8 cellular contexts compared by ENCODE assay signal in the genomic region with DNA sequence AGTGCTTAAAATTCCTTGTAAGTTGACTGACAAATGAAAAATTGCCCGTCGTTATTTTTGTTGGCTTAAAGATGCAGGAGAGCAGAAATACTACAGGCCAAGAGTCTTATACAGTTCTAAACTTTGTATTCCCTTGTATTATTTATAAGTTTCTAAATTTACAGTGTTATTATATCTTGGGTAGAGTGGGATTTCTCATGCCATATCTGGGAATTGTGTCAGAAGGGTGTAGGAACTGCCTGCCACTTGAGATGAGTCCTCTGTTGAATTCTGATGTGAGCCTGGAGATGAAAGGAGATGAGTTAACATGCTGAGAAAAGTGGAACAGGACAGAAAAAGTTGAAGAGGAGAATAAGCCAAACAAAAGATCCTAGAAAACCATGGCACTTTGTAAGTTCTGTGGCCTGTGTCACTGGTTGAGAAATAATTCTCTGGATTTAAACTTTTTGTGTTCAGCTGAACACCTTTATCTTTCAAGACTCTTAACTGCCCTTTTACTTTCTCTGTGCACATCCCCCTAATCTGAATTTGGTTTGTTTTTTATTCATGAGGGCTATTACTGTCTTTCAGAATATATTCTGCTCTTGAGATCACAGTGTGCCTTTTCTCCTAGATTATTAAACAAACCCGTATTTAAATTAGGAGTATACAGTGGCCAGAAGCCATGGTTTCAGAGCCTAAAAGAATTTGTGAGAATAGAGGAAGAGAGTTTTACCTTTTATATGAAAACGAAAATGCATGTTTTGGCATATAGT. TPM values are rescaled to one million over a fixed set of nuclear protein-coding genes. Genes with fewer than 3 reads are reported as not detected.
DNase-seq lines count a peak whose midpoint lies in the region; ATAC-seq and TF ChIP-seq lines count a peak whose summit lies in the region.

No MANE protein-coding gene starts in this region.

- ATAC-seq in T-helper 17 cell = no peak

- H4K20me1 ChIP-seq in SU-DHL-6 (ENCODE audit: low read depth, low read length) = peaks cover 16% of the 10 kb centered on the region

- H2AFZ ChIP-seq in SU-DHL-6 (ENCODE audit: low read depth, low read length, severe bottlenecking) = no peak overlapping the region

- H3K27ac ChIP-seq in HEK293 (ENCODE audit: extremely low read depth, low read depth, low read length) (no peak overlapping the region), SU-DHL-6 (ENCODE audit: low read depth, low read length) (peak overlapping the region; percentile 83), subcutaneous abdominal adipose tissue (ENCODE audit: low read depth, low read length) (peak overlapping the region; percentile 84)

- H3K27me3 ChIP-seq in SU-DHL-6 (ENCODE audit: low read length) (no peaks in the 10 kb centered on the region), iPS-15b (ENCODE audit: control insufficient read depth, insufficient read depth, low read length) (no peaks in the 10 kb centered on the region), subcutaneous abdominal adipose tissue (ENCODE audit: control insufficient read depth in 5 of 5, insufficient read depth in 4 of 5, low read length in 5 of 5) (no peaks in the 10 kb centered on the region)

- peak overlapping the region; percentile 100 for H3K9ac ChIP-seq in SU-DHL-6 (ENCODE audit: low read length)
- peak overlapping the region; percentile 72 for H3K9ac ChIP-seq in iPS-15b (ENCODE audit: low read depth, low read length)
- H3K9ac ChIP-seq in subcutaneous abdominal adipose tissue (ENCODE audit: low read length in 5 of 5) = peak overlapping the region; percentile 75 to 96 (median 96)

- H3K9me2 ChIP-seq in SU-DHL-6 (replicated peaks; ENCODE audit: insufficient read depth, low read length) = no peaks in the 10 kb centered on the region

- POLR2A ChIA-PET in HEK293 (lab: Yijun Ruan, JAX) = interaction anchor here (1.2 kb wide), 1 partner anchor 105 kb away, joined by 4 read pairs; no protein-coding TSS in a partner anchor

- no peaks in the 10 kb centered on the region for H3K27me3 Mint-ChIP-seq in T-helper 17 cell

- TF ChIP-seq CTCF in HEK293 (tag by site-specific recombination; IDR thresholded peaks at IDR 0.05) (no peak), SU-DHL-6 (IDR thresholded peaks at IDR 0.05; ENCODE audit: insufficient read depth, low read length, poor library complexity, severe bottlenecking) (no peak)

- DNase-seq in NCI-H1694 treated with DMSO at 0.1 percent for 48 hours (lab: John Stamatoyannopoulos, UW) = no peak
- DNase-seq in NCI-H446 treated with DMSO at 0.1 percent for 48 hours (lab: John Stamatoyannopoulos, UW) = no peak
- no peak for DNase-seq in iPS-NIHi11 (ENCODE audit: low spot score)
- DNase-seq in T-helper 17 cell = no peak

- H3K4me3 Mint-ChIP-seq in T-helper 17 cell = no peak overlapping the region

- peaks cover 38% of the 10 kb centered on the region; the same call in 1 of the 2 replicates for H3F3A ChIP-seq in SU-DHL-6 (ENCODE audit: insufficient read depth)

- peaks cover 65% of the 10 kb centered on the region for H3K79me2 ChIP-seq in SU-DHL-6 (ENCODE audit: insufficient read depth, low read length)

- H3K36me3 ChIP-seq in HEK293 (ENCODE audit: control insufficient read depth in 2 of 2, insufficient read depth in 1 of 2, low read length in 2 of 2) (peaks cover 0 to 19% of the 10 kb centered on the region in 2 experiments; a peak in 2 of 3 replicates), SU-DHL-6 (ENCODE audit: low read length) (peaks cover 37% of the 10 kb centered on the region), iPS-15b (ENCODE audit: control insufficient read depth, insufficient read depth, low read length) (no peaks in the 10 kb centered on the region), subcutaneous abdominal adipose tissue (ENCODE audit: control insufficient read depth in 5 of 5, insufficient read depth in 5 of 5, low read length in 5 of 5) (peaks cover 0 to 3% (median 0%) of the 10 kb centered on the region in 5 donors)

- peak overlapping the region; percentile 87 for H3K4me2 ChIP-seq in SU-DHL-6 (ENCODE audit: low read depth, low read length, poor library complexity, severe bottlenecking)

- CTCF ChIA-PET in HEK293 (lab: Yijun Ruan, JAX) = interaction anchor here (0.9 to 1.9 kb wide), 3 partner anchors 11 to 103 kb away, joined by 3 to 6 read pairs (median 3); no protein-coding TSS in a partner anchor

- peaks cover 31% of the 10 kb centered on the region for H3K4me1 Mint-ChIP-seq in T-helper 17 cell

- peaks cover 11% of the 10 kb centered on the region; the same call in 1 of the 2 replicates for H3K4me1 ChIP-seq in HEK293 (ENCODE audit: control insufficient read depth, insufficient read depth, low read length)
- H3K4me1 ChIP-seq in iPS-15b (ENCODE audit: control insufficient read depth, insufficient read depth, low read length) = peaks cover 14% of the 10 kb centered on the region
- H3K4me1 ChIP-seq in subcutaneous abdominal adipose tissue (ENCODE audit: control insufficient read depth in 5 of 5, insufficient read depth in 5 of 5, low read length in 5 of 5) = peaks cover 2 to 49% (median 45%) of the 10 kb centered on the region in 5 donors

- no peak overlapping the region for H3K27ac Mint-ChIP-seq in T-helper 17 cell

- H3K36me3 Mint-ChIP-seq in T-helper 17 cell (ENCODE audit: low read depth) = peaks cover 2% of the 10 kb centered on the region

- H3K9me3 ChIP-seq in HEK293 (ENCODE audit: control insufficient read depth, insufficient read depth, low read depth, low read length) = no peaks in the 10 kb centered on the region
- no peaks in the 10 kb centered on the region for H3K9me3 ChIP-seq in SU-DHL-6 (ENCODE audit: insufficient read depth, low read length)
- no peaks in the 10 kb centered on the region for H3K9me3 ChIP-seq in iPS-15b (ENCODE audit: control insufficient read depth, insufficient read depth, low read length)
- H3K9me3 ChIP-seq in subcutaneous abdominal adipose tissue (ENCODE audit: control insufficient read depth in 5 of 5, low read length in 5 of 5) = no peaks in the 10 kb centered on the region
- H3K9me3 ChIP-seq in T-helper 17 cell (ENCODE audit: control insufficient read depth, low read length, poor library complexity, severe bottlenecking) = no peaks in the 10 kb centered on the region

- H3K4me3 ChIP-seq in HEK293 (ENCODE audit: low read depth, low read length) (peak overlapping the region; percentile 60), SU-DHL-6 (ENCODE audit: insufficient read depth, low read length, poor library complexity, severe bottlenecking) (peak overlapping the region; percentile 94), iPS-15b (ENCODE audit: low read depth, low read length) (peak overlapping the region; percentile 81), subcutaneous abdominal adipose tissue (ENCODE audit: low read depth in 1 of 5, low read length in 5 of 5) (peak overlapping the region; percentile 85 to 90 (median 88))

TF ChIP-seq in HEK293, 187 proteins besides CTCF, POLR2A, EP300 and RAD21 (continues in another document):
- no peak for TF ChIP-seq ZNF416 (tag by site-specific recombination; IDR thresholded peaks at IDR 0.05)
- peak; percentile 89 for TF ChIP-seq PRDM1 (tag by site-specific recombination; IDR thresholded peaks at IDR 0.05)
- TF ChIP-seq, protein P1, sequence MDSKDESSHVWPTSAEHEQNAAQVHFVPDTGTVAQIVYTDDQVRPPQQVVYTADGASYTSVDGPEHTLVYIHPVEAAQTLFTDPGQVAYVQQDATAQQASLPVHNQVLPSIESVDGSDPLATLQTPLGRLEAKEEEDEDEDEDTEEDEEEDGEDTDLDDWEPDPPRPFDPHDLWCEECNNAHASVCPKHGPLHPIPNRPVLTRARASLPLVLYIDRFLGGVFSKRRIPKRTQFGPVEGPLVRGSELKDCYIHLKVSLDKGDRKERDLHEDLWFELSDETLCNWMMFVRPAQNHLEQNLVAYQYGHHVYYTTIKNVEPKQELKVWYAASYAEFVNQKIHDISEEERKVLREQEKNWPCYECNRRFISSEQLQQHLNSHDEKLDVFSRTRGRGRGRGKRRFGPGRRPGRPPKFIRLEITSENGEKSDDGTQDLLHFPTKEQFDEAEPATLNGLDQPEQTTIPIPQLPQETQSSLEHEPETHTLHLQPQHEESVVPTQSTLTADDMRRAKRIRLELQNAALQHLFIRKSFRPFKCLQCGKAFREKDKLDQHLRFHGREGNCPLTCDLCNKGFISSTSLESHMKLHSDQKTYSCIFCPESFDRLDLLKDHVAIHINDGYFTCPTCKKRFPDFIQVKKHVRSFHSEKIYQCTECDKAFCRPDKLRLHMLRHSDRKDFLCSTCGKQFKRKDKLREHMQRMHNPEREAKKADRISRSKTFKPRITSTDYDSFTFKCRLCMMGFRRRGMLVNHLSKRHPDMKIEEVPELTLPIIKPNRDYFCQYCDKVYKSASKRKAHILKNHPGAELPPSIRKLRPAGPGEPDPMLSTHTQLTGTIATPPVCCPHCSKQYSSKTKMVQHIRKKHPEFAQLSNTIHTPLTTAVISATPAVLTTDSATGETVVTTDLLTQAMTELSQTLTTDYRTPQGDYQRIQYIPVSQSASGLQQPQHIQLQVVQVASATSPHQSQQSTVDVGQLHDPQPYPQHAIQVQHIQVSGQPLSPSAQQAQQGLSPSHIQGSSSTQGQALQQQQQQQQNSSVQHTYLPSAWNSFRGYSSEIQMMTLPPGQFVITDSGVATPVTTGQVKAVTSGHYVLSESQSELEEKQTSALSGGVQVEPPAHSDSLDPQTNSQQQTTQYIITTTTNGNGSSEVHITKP (tag by site-specific recombination; IDR thresholded peaks at IDR 0.05) = peak; percentile 75
- TF ChIP-seq, protein P2, sequence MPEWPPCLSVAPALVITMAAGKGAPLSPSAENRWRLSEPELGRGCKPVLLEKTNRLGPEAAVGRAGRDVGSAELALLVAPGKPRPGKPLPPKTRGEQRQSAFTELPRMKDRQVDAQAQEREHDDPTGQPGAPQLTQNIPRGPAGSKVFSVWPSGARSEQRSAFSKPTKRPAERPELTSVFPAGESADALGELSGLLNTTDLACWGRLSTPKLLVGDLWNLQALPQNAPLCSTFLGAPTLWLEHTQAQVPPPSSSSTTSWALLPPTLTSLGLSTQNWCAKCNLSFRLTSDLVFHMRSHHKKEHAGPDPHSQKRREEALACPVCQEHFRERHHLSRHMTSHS (tag by site-specific recombination; IDR thresholded peaks at IDR 0.05) = no peak
- TF ChIP-seq ZNF473 (tag by site-specific recombination; IDR thresholded peaks at IDR 0.05) = no peak
- no peak for TF ChIP-seq SETDB1 (IDR thresholded peaks at IDR 0.05; ENCODE audit: insufficient read length, low read length)
- TF ChIP-seq FEZF1 (tag by site-specific recombination; IDR thresholded peaks at IDR 0.05) = no peak
- no peak for TF ChIP-seq ZNF292 (tag by site-specific recombination; IDR thresholded peaks at IDR 0.05; ENCODE audit: borderline replicate concordance, low read depth)
- no peak for TF ChIP-seq ZNF571 (tag by site-specific recombination; IDR thresholded peaks at IDR 0.05)
- no peak for TF ChIP-seq ZFP37 (tag by site-specific recombination; IDR thresholded peaks at IDR 0.05)
- TF ChIP-seq SCRT1 (tag by site-specific recombination; IDR thresholded peaks at IDR 0.05; ENCODE audit: borderline replicate concordance) = no peak
- no peak for TF ChIP-seq ZNF354C (tag by site-specific recombination; IDR thresholded peaks at IDR 0.05; ENCODE audit: borderline replicate concordance, low read depth)

RNA-seq across cellular contexts. Expression of gene DESI2, which starts 1.5 kb away (rescaled TPM):
- 10 to 100 TPM; 13.4 to 19.6 TPM for total RNA-seq in T-helper 17 cell
